Comparison of ENCODE assay signal across 1 cellular context in the genomic region with DNA sequence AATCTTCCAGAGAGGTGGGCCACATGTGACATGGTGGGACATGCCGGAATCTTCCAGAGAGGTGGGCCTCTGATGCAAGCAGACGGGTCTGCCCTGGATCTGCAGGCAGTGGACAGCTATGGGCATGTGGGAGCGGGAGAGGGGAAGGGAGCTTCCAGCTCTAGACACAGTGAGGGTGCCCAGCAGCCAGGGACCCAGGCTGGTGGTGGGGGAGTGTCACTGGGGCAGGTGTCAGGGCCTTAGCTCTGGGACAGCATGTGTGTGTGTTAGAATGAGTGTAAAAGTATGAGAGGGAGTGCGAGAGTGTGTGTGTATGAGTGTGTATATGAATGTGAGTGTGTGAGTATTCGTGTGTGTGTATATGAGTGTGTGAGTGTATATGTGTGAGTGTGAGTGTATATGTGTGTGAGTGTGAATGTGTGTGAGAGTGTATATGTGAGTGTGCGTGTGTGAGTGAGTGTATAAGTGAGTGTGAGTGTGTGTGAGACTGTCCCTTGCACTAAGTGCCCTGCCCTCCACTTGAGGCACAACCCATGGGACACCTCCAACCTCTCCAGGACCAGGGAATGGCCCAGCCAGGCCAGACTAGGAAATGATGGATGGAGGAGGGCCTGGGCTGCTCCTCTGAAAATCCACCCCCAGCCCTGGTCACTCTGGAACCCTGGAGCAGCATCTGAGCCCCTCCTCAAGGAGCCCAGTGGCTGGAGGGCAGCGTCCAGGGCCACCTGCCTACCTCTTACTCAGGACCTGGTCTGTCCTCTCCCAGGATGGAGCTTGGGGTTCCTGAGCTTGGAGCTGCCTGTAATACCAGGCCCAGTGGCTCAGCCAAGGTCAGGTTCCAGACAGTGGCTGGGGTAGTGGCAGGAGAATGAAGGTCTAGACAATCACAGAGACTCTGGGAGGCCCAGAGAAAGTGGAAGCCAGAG.
TF ChIP-seq lines count a peak whose summit lies in the region.

No MANE protein-coding gene starts in this region.

TF ChIP-seq in WTC11, 78 proteins besides CTCF, POLR2A, EP300 and RAD21 (continued from another document):
- TF ChIP-seq, protein P1, sequence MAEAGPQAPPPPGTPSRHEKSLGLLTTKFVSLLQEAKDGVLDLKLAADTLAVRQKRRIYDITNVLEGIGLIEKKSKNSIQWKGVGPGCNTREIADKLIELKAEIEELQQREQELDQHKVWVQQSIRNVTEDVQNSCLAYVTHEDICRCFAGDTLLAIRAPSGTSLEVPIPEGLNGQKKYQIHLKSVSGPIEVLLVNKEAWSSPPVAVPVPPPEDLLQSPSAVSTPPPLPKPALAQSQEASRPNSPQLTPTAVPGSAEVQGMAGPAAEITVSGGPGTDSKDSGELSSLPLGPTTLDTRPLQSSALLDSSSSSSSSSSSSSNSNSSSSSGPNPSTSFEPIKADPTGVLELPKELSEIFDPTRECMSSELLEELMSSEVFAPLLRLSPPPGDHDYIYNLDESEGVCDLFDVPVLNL (CRISPR knock-in tag; IDR thresholded peaks at IDR 0.05; ENCODE audit: borderline replicate concordance, low read depth) = no peak
- TF ChIP-seq, protein P2, sequence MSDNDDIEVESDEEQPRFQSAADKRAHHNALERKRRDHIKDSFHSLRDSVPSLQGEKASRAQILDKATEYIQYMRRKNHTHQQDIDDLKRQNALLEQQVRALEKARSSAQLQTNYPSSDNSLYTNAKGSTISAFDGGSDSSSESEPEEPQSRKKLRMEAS (CRISPR knock-in tag; IDR thresholded peaks at IDR 0.05) = no peak
- no peak for TF ChIP-seq GTF2I (CRISPR knock-in tag; conservative IDR thresholded peaks at IDR 0.05)
- TF ChIP-seq, protein P3, sequence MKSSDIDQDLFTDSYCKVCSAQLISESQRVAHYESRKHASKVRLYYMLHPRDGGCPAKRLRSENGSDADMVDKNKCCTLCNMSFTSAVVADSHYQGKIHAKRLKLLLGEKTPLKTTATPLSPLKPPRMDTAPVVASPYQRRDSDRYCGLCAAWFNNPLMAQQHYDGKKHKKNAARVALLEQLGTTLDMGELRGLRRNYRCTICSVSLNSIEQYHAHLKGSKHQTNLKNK (CRISPR knock-in tag; IDR thresholded peaks at IDR 0.05) = no peak
- TF ChIP-seq SMAD4 (CRISPR knock-in tag; IDR thresholded peaks at IDR 0.05) = no peak
- TF ChIP-seq NFE2L1 (CRISPR knock-in tag; IDR thresholded peaks at IDR 0.05) = no peak
- TF ChIP-seq, protein P4, sequence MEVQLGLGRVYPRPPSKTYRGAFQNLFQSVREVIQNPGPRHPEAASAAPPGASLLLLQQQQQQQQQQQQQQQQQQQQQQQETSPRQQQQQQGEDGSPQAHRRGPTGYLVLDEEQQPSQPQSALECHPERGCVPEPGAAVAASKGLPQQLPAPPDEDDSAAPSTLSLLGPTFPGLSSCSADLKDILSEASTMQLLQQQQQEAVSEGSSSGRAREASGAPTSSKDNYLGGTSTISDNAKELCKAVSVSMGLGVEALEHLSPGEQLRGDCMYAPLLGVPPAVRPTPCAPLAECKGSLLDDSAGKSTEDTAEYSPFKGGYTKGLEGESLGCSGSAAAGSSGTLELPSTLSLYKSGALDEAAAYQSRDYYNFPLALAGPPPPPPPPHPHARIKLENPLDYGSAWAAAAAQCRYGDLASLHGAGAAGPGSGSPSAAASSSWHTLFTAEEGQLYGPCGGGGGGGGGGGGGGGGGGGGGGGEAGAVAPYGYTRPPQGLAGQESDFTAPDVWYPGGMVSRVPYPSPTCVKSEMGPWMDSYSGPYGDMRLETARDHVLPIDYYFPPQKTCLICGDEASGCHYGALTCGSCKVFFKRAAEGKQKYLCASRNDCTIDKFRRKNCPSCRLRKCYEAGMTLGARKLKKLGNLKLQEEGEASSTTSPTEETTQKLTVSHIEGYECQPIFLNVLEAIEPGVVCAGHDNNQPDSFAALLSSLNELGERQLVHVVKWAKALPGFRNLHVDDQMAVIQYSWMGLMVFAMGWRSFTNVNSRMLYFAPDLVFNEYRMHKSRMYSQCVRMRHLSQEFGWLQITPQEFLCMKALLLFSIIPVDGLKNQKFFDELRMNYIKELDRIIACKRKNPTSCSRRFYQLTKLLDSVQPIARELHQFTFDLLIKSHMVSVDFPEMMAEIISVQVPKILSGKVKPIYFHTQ (CRISPR knock-in tag; IDR thresholded peaks at IDR 0.05) = no peak
- TF ChIP-seq CREM (CRISPR knock-in tag; IDR thresholded peaks at IDR 0.05) = no peak
- no peak for TF ChIP-seq ZNF416 (CRISPR knock-in tag; IDR thresholded peaks at IDR 0.05)
- TF ChIP-seq, protein P5, sequence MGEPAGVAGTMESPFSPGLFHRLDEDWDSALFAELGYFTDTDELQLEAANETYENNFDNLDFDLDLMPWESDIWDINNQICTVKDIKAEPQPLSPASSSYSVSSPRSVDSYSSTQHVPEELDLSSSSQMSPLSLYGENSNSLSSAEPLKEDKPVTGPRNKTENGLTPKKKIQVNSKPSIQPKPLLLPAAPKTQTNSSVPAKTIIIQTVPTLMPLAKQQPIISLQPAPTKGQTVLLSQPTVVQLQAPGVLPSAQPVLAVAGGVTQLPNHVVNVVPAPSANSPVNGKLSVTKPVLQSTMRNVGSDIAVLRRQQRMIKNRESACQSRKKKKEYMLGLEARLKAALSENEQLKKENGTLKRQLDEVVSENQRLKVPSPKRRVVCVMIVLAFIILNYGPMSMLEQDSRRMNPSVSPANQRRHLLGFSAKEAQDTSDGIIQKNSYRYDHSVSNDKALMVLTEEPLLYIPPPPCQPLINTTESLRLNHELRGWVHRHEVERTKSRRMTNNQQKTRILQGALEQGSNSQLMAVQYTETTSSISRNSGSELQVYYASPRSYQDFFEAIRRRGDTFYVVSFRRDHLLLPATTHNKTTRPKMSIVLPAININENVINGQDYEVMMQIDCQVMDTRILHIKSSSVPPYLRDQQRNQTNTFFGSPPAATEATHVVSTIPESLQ (CRISPR knock-in tag; IDR thresholded peaks at IDR 0.05) = no peak
- TF ChIP-seq, protein P6, sequence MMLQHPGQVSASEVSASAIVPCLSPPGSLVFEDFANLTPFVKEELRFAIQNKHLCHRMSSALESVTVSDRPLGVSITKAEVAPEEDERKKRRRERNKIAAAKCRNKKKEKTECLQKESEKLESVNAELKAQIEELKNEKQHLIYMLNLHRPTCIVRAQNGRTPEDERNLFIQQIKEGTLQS (CRISPR knock-in tag; conservative IDR thresholded peaks at IDR 0.05) = no peak
- TF ChIP-seq RELA (CRISPR knock-in tag; IDR thresholded peaks at IDR 0.05; ENCODE audit: borderline replicate concordance) = no peak
